1 cellular context compared by ENCODE assay signal in genomic region chr15:31031471-31032064, GRCh38.
TF ChIP-seq lines count a peak whose summit lies in the region.

No MANE protein-coding gene starts in this region.

TF ChIP-seq in HepG2, 621 proteins besides CTCF, POLR2A, EP300 and RAD21 (continued from another document):
- TF ChIP-seq ATF6 (CRISPR knock-in tag; conservative IDR thresholded peaks at IDR 0.05) (no peak), ZNF101 (CRISPR knock-in tag; IDR thresholded peaks at IDR 0.05; ENCODE audit: borderline replicate concordance, low read depth) (no peak), ZNF563 (CRISPR knock-in tag; IDR thresholded peaks at IDR 0.05) (no peak), SMAD1 (CRISPR knock-in tag; IDR thresholded peaks at IDR 0.05; ENCODE audit: borderline replicate concordance, low read depth) (no peak), YY1 (IDR thresholded peaks at IDR 0.05; ENCODE audit: insufficient read depth, insufficient replicate concordance, low read depth, low read length) (no peak), ZNF558 (CRISPR knock-in tag; IDR thresholded peaks at IDR 0.05; ENCODE audit: borderline replicate concordance) (no peak), CREM (IDR thresholded peaks at IDR 0.05) (no peak), CREM (CRISPR knock-in tag; IDR thresholded peaks at IDR 0.05) (no peak), CBFB (CRISPR knock-in tag; IDR thresholded peaks at IDR 0.05) (no peak), ESRRA (CRISPR knock-in tag; IDR thresholded peaks at IDR 0.05; ENCODE audit: low read depth) (no peak), ZNF12 (CRISPR knock-in tag; IDR thresholded peaks at IDR 0.05) (no peak), ZKSCAN5 (CRISPR knock-in tag; IDR thresholded peaks at IDR 0.05) (no peak), SNAI1 (CRISPR knock-in tag; IDR thresholded peaks at IDR 0.05; ENCODE audit: borderline replicate concordance) (no peak)
